1 cellular context compared by ENCODE assay signal in the genomic region with DNA sequence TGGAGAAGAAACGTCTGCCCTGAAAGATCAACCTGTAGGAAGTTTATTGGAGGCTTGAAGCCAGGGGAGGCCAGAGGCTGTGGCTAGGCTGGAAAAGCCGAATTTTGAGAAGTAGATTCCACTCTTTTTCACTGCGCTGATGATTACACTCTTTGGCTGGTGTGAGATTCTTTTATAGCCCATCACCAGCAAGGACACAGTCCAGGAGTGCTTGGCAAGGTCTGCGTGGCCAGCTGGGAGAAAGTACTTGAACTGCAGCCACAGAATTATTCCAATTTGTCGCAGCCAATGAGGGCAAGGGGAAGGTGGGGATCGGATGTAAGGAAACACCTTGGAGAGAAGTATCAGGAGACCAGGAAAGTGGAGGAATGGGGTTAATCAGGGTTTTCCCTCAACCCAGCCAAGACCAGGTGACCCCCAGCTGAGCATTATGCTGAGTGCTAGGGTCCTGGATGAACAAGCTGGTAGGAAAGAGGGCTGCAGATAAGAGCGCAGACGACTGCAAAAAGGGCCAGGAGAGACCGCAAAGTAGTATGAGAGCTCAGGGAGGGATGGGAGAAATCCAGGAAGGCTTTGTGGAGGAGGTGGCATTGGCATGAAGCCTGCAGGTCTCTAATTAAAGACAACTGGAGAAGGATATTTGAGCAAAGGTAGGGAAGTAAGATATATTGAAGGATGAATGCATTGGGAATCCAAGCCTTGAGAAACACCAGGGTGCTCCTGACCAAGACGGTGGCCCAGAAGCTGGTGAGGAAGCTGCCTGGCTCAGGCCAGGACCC.
TF ChIP-seq lines count a peak whose summit lies in the region.

No MANE protein-coding gene starts in this region.

TF ChIP-seq in GM12891, 5 proteins besides CTCF, POLR2A, EP300 and RAD21 (continued from another document):
- TF ChIP-seq PAX5 (IDR thresholded peaks at IDR 0.05; ENCODE audit: insufficient read depth, low read length, severe bottlenecking), result no peak
